In the genomic region with DNA sequence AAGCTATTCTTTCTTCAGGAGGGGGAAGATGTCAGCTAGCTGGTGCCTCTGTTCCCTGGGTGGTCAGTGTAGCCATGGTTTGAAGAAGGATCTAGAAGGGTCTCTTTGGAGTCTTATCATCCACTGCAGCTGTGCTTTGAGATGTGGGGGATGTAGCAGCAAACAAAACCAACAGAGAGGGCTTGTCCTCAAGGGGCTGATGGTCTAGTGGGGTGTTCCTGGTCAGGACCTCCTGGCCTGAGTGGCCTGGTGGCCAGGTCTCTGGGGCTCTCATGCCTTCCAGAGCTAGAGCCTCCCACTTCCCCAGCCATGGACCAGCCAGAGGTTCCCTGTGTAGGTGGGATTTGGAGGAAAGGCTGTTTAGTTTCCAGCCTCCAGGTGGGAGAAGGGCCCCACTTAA, we compare ENCODE assay signal across 16 cellular contexts. TPM values are rescaled to one million over a fixed set of nuclear protein-coding genes. Genes with fewer than 3 reads are reported as not detected.
DNase-seq lines count a peak whose midpoint lies in the region; ATAC-seq, FAIRE-seq and TF ChIP-seq lines count a peak whose summit lies in the region.
"Had no signal": no experiment of that assay in that cellular context is flagged by ENCODE, and none has a peak within 500 bp of the region (broad histone marks: within the 10 kb centered on the region; RNA-seq: fewer than 3 reads in every experiment).

No MANE protein-coding gene starts in this region.

- H3K4me1 ChIP-seq in BLaER1 (peaks cover 85% of the 10 kb centered on the region), keratinocyte (ENCODE audit: control insufficient read depth, extremely low read depth, insufficient read depth, low read length) (peaks cover 20% of the 10 kb centered on the region), HepG2 (ENCODE audit: insufficient read depth, low read length) (peaks cover 50% of the 10 kb centered on the region)

- no peaks in the 10 kb centered on the region for H3K27me3 ChIP-seq in BLaER1
- no peaks in the 10 kb centered on the region for H3K27me3 ChIP-seq in keratinocyte (ENCODE audit: control insufficient read depth, extremely low read depth, insufficient read depth, low read length)
- H3K27me3 ChIP-seq in HepG2 (ENCODE audit: control insufficient read depth in 1 of 2, insufficient read depth in 2 of 2, low read length in 2 of 2), result no peaks in the 10 kb centered on the region

- H3K36me3 ChIP-seq in BLaER1 (peaks cover 19% of the 10 kb centered on the region; the same call in 1 of the 2 replicates), keratinocyte (ENCODE audit: control insufficient read depth in 2 of 2, extremely low read depth in 1 of 2, insufficient read depth in 2 of 2, low read length in 2 of 2) (peaks cover 0 to 2% of the 10 kb centered on the region in 2 experiments), HepG2 (replicated peaks in 1 of 2; ENCODE audit: control insufficient read depth in 1 of 2, insufficient read depth in 2 of 2, low read length in 2 of 2) (peaks cover 0 to 3% of the 10 kb centered on the region in 2 experiments; a peak in 3 of 5 replicates)
- H3K36me3 ChIP-seq: neural progenitor cell had no signal

- H3K9ac ChIP-seq in BLaER1 (peak overlapping the region; percentile 30; the same call in 1 of the 2 replicates), keratinocyte (ENCODE audit: control insufficient read depth, extremely low read depth, insufficient read depth, low read length) (no peak overlapping the region), HepG2 (ENCODE audit: insufficient read depth, low read depth, low read length) (no peak overlapping the region)
- H3K9ac ChIP-seq: neural progenitor cell had no signal

- dilution Hi-C loops in keratinocyte (cut with MboI; ENCODE audit: extremely low pct_ligation_motif_present, low sequenced_read_pairs), result no loop called here

- peaks cover 34% of the 10 kb centered on the region for H3K79me2 ChIP-seq in keratinocyte (ENCODE audit: control insufficient read depth, insufficient read depth, low read length)
- H3K79me2 ChIP-seq in HepG2 (ENCODE audit: insufficient read depth, low read length), result peaks cover 17% of the 10 kb centered on the region

- no TSS peak for BruUV-seq in HepG2 (replicated peaks; lab: Mats Ljungman, UMichigan)

- H2AFZ ChIP-seq in keratinocyte (ENCODE audit: control insufficient read depth, low read length) (no peak overlapping the region), HepG2 (ENCODE audit: low read length) (no peak overlapping the region)
- H2AFZ ChIP-seq: neural progenitor cell had no signal

- no peak for TF ChIP-seq POLR2A in HepG2 (IDR thresholded peaks at IDR 0.05; ENCODE audit: insufficient read depth in 1 of 2, low read depth in 2 of 2, low read length in 2 of 2)

- TF ChIP-seq RAD21 in HepG2 (CRISPR knock-in tag; IDR thresholded peaks at IDR 0.05), result no peak

- CTCF ChIA-PET in HepG2 (lab: Yijun Ruan, JAX; ENCODE audit: low intra/inter-chr PET ratio, low total read pairs), result interaction anchor here (3.1 to 3.3 kb wide), 2 partner anchors 28 to 78 kb away, joined by 29 to 42 read pairs; no protein-coding TSS in a partner anchor

- H3K9me1 ChIP-seq in keratinocyte (ENCODE audit: control insufficient read depth, extremely low read depth, insufficient read depth, low read length), result no peaks in the 10 kb centered on the region

- H3K9me3 ChIP-seq in BLaER1, result no peaks in the 10 kb centered on the region
- H3K9me3 ChIP-seq in keratinocyte (ENCODE audit: control insufficient read depth, low read depth, low read length), result no peaks in the 10 kb centered on the region
- no peaks in the 10 kb centered on the region for H3K9me3 ChIP-seq in HepG2 (ENCODE audit: low read length)

- H4K20me1 ChIP-seq in BLaER1 (peaks cover 96% of the 10 kb centered on the region), keratinocyte (ENCODE audit: control insufficient read depth, extremely low read depth, insufficient read depth, low read length) (no peaks in the 10 kb centered on the region), HepG2 (ENCODE audit: insufficient read depth, low read length) (no peaks in the 10 kb centered on the region)

- ATAC-seq in HepG2, result no peak

- TF ChIP-seq EP300 in HepG2 (IDR thresholded peaks at IDR 0.05; ENCODE audit: low read depth in 2 of 2, low read length in 2 of 2) (no peak), HepG2 (CRISPR knock-in tag; IDR thresholded peaks at IDR 0.05; ENCODE audit: borderline replicate concordance) (no peak)

- POLR2A ChIA-PET in HepG2 (lab: Yijun Ruan, JAX), result interaction anchor here (2.5 to 5.4 kb wide), 5 partner anchors 19 to 85 kb away, joined by 15 to 128 read pairs (median 19); no protein-coding TSS in a partner anchor

- no peak overlapping the region for H3K4me3 ChIP-seq in BLaER1
- no peak overlapping the region for H3K4me3 ChIP-seq in keratinocyte (ENCODE audit: control insufficient read depth in 2 of 3, extremely low read depth in 1 of 3, insufficient read depth in 2 of 3, low read depth in 1 of 3, low read length in 3 of 3)
- no peak overlapping the region for H3K4me3 ChIP-seq in HepG2 (replicated peaks in 1 of 3; ENCODE audit: insufficient read depth in 1 of 3, low read depth in 2 of 3, low read length in 3 of 3)
- H3K4me3 ChIP-seq: neural progenitor cell had no signal

- H3K4me2 ChIP-seq in BLaER1 (peak overlapping the region; percentile 97), keratinocyte (ENCODE audit: control insufficient read depth, extremely low read depth, insufficient read depth, low read depth, low read length) (no peak overlapping the region), HepG2 (ENCODE audit: low read depth, low read length) (no peak overlapping the region)
- H3K4me2 ChIP-seq: neural progenitor cell had no signal

- in situ Hi-C loops in HepG2 (cut with HindIII; ENCODE audit: extremely low pct_ligation_motif_present, low pct_unique_long_range_greater_than_20kb), result loop anchor here (5.0 kb wide), 2 partner anchors 40 to 75 kb away; no protein-coding TSS in a partner anchor

- FAIRE-seq in keratinocyte (lab: Jason Lieb, UNC), result peak; percentile 43
- no peak for FAIRE-seq in HepG2 (lab: Jason Lieb, UNC)
- FAIRE-seq: TTC549 had no signal

- DNase-seq in keratinocyte (ENCODE audit: low read depth, low spot score) (no peak), substantia nigra (lab: John Stamatoyannopoulos, UW) (no peak), iPS-NIHi11 (ENCODE audit: low spot score) (no peak), HepG2 (ENCODE audit: low spot score) (no peak)
- no peak for DNase-seq in activated CD4-positive, alpha-beta T cell treated with anti-CD3 and anti-CD28 coated beads, Interleukin-2, amount 50 U/mL, for 48 hours
- no peak for DNase-seq in activated T-cell treated with anti-CD3 and anti-CD28 coated beads, Interleukin-2, amount 50 U/mL, for 1 hour
- DNase-seq: cortex of kidney; hippocampal formation; islet precursor cell; NCI-H748 treated with DMSO at 0.1 percent for 48 hours; SIG-M5; stimulated activated CD4-positive, alpha-beta T cell treated with anti-CD3 and anti-CD28 coated beads, Interleukin-4, amount 100 ng/mL, for 1 hour had no signal

- 0 out of 2 replicates have a peak overlapping the region, but pooled peaks have one; percentile 27 for H3K27ac ChIP-seq in BLaER1
- peak overlapping the region; percentile 78 for H3K27ac ChIP-seq in VCaP
- H3K27ac ChIP-seq in keratinocyte (ENCODE audit: control insufficient read depth, insufficient read depth, low read length), result no peak overlapping the region
- H3K27ac ChIP-seq in substantia nigra (ENCODE audit: low read depth, low read length, poor library complexity, severe bottlenecking), result peak overlapping the region; percentile 99
- no peak overlapping the region for H3K27ac ChIP-seq in HepG2 (ENCODE audit: extremely low read length, insufficient read depth, low read length)
- H3K27ac ChIP-seq: neural progenitor cell had no signal

- TF ChIP-seq CTCF in VCaP (conservative IDR thresholded peaks at IDR 0.05) (no peak), keratinocyte (optimal IDR thresholded peaks at IDR 0.05 in 1 of 3, IDR thresholded peaks at IDR 0.05 in 1 of 3, conservative IDR thresholded peaks at IDR 0.05 in 1 of 3; ENCODE audit: extremely low read depth in 1 of 3, insufficient read depth in 2 of 3, low read length in 3 of 3) (no peak), HepG2 (CRISPR knock-in tag; IDR thresholded peaks at IDR 0.05) (no peak)

- intact Hi-C loops in HepG2 (cut with micrococcal nuclease; ENCODE audit: unreplicated experiment), result loop anchor here (5.0 kb wide), 1 partner anchor 40 kb away; no protein-coding TSS in a partner anchor

RNA-seq across cellular contexts. Expression of gene LYL1, which starts 40.3 kb away (rescaled TPM):
- polyA plus RNA-seq in keratinocyte (0.07 to 0.26 TPM (median 0.13 TPM) in 3 replicates), HepG2 (2011; rRNA removed) (0.72 and 0.92 TPM in 2 replicates)
- polyA plus RNA-seq in keratinocyte (2011; ENCODE audit: low read depth), result 0.35 TPM
- 0.08 and 0.09 TPM in 2 replicates for polyA plus RNA-seq in keratinocyte (2011; cell fraction: cytosol; rRNA removed)
- 0.08 and 0.19 TPM in 2 replicates for polyA plus RNA-seq in keratinocyte (2011; cell fraction: nucleus; rRNA removed)
- 0.10 and 0.50 TPM in 2 replicates for polyA plus RNA-seq in keratinocyte (2012; ENCODE audit: low replicate concordance)
- polyA minus RNA-seq in keratinocyte, result 0.20 TPM in 1 of 3 replicates, not detected in the others
- not detected for polyA minus RNA-seq in keratinocyte (2011; cell fraction: cytosol; rRNA and poly(A)+ RNA removed)
- not detected in 2 replicates for polyA minus RNA-seq in keratinocyte (2011; cell fraction: nucleus; rRNA and poly(A)+ RNA removed)
- 0.69 and 0.75 TPM in 2 replicates for total RNA-seq in HepG2 (2016; rRNA removed; fragmentation: Illumina TruSeq; extraction: Trizol)
- 0.79 and 0.91 TPM in 2 replicates for total RNA-seq in HepG2 (2016; cell fraction: cytosol; rRNA removed; fragmentation: Illumina TruSeq; extraction: Trizol; ENCODE audit: low read depth)
- total RNA-seq in HepG2 (2016; cell fraction: insoluble cytoplasmic fraction; rRNA removed; fragmentation: Illumina TruSeq; extraction: Trizol), result 0.40 and 0.97 TPM in 2 replicates
- 0.74 and 0.90 TPM in 2 replicates for total RNA-seq in HepG2 (2016; cell fraction: membrane; rRNA removed; fragmentation: Illumina TruSeq; extraction: Trizol)
- 0.31 and 0.75 TPM in 2 replicates for total RNA-seq in HepG2 (2016; cell fraction: nucleus; rRNA removed; fragmentation: Illumina TruSeq; extraction: Trizol)
- 0.71 and 1.6 TPM in 2 replicates for polyA plus RNA-seq in HepG2 (2011; cell fraction: cytosol; rRNA removed)
- polyA plus RNA-seq in HepG2 (2011; cell fraction: nucleus; rRNA removed), result 2.0 and 2.6 TPM in 2 replicates
- polyA plus RNA-seq in HepG2 (2012), result 0.31 and 0.32 TPM in 2 replicates
- polyA plus RNA-seq in HepG2 (2016; cell fraction: cytosol; fragmentation: Illumina TruSeq; extraction: Trizol; ENCODE audit: low read depth), result 0.57 and 0.66 TPM in 2 replicates
- 0.51 and 0.59 TPM in 2 replicates for polyA plus RNA-seq in HepG2 (2016; cell fraction: insoluble cytoplasmic fraction; fragmentation: Illumina TruSeq; extraction: Trizol; ENCODE audit: low read depth)
- polyA plus RNA-seq in HepG2 (2016; cell fraction: membrane; fragmentation: Illumina TruSeq; extraction: Trizol; ENCODE audit: low read depth), result 0.76 and 0.86 TPM in 2 replicates
- polyA plus RNA-seq in HepG2 (2016; cell fraction: nucleus; fragmentation: Illumina TruSeq; extraction: Trizol; ENCODE audit: insufficient read depth, low read depth), result 0.93 and 1.5 TPM in 2 replicates
- 0.09 and 1.9 TPM in 2 replicates for polyA minus RNA-seq in HepG2 (2011; rRNA and poly(A)+ RNA removed; ENCODE audit: low replicate concordance)
- 0.49 and 0.70 TPM in 2 replicates for polyA minus RNA-seq in HepG2 (2011; cell fraction: cytosol; rRNA and poly(A)+ RNA removed)
- 0.64 and 1.1 TPM in 2 replicates for polyA minus RNA-seq in HepG2 (2011; cell fraction: nucleus; rRNA and poly(A)+ RNA removed)

RNA-seq across cellular contexts. Expression of gene TRMT1, which starts 54.2 kb away (rescaled TPM):
- polyA plus RNA-seq in keratinocyte (30.9 to 44.6 TPM (median 34.5 TPM) in 3 replicates), HepG2 (2011; rRNA removed) (35.5 and 42.9 TPM in 2 replicates)
- 64.5 TPM for polyA plus RNA-seq in keratinocyte (2011; ENCODE audit: low read depth)
- 18.8 and 28.3 TPM in 2 replicates for polyA plus RNA-seq in keratinocyte (2011; cell fraction: cytosol; rRNA removed)
- polyA plus RNA-seq in keratinocyte (2011; cell fraction: nucleus; rRNA removed), result 196 and 219 TPM in 2 replicates
- 32.8 and 38.3 TPM in 2 replicates for polyA plus RNA-seq in keratinocyte (2012; ENCODE audit: low replicate concordance)
- polyA minus RNA-seq in keratinocyte, result 35.2 to 56.0 TPM (median 36.5 TPM) in 3 replicates
- polyA minus RNA-seq in keratinocyte (2011; cell fraction: cytosol; rRNA and poly(A)+ RNA removed), result 49.7 TPM
- 33.5 and 41.8 TPM in 2 replicates for polyA minus RNA-seq in keratinocyte (2011; cell fraction: nucleus; rRNA and poly(A)+ RNA removed)
- total RNA-seq in HepG2 (2016; rRNA removed; fragmentation: Illumina TruSeq; extraction: Trizol), result 27.9 and 44.1 TPM in 2 replicates
- total RNA-seq in HepG2 (2016; cell fraction: cytosol; rRNA removed; fragmentation: Illumina TruSeq; extraction: Trizol; ENCODE audit: low read depth), result 9.6 and 11.8 TPM in 2 replicates
- 23.9 and 45.4 TPM in 2 replicates for total RNA-seq in HepG2 (2016; cell fraction: insoluble cytoplasmic fraction; rRNA removed; fragmentation: Illumina TruSeq; extraction: Trizol)
- 14.3 and 15.5 TPM in 2 replicates for total RNA-seq in HepG2 (2016; cell fraction: membrane; rRNA removed; fragmentation: Illumina TruSeq; extraction: Trizol)
- total RNA-seq in HepG2 (2016; cell fraction: nucleus; rRNA removed; fragmentation: Illumina TruSeq; extraction: Trizol), result 55.3 and 60.2 TPM in 2 replicates
- 16.0 and 24.0 TPM in 2 replicates for polyA plus RNA-seq in HepG2 (2011; cell fraction: cytosol; rRNA removed)
- 421 and 529 TPM in 2 replicates for polyA plus RNA-seq in HepG2 (2011; cell fraction: nucleus; rRNA removed)
- 22.9 and 29.0 TPM in 2 replicates for polyA plus RNA-seq in HepG2 (2012)
- polyA plus RNA-seq in HepG2 (2016; cell fraction: cytosol; fragmentation: Illumina TruSeq; extraction: Trizol; ENCODE audit: low read depth), result 9.7 and 9.9 TPM in 2 replicates
- polyA plus RNA-seq in HepG2 (2016; cell fraction: insoluble cytoplasmic fraction; fragmentation: Illumina TruSeq; extraction: Trizol; ENCODE audit: low read depth), result 24.6 and 27.1 TPM in 2 replicates
- polyA plus RNA-seq in HepG2 (2016; cell fraction: membrane; fragmentation: Illumina TruSeq; extraction: Trizol; ENCODE audit: low read depth), result 10.7 and 11.5 TPM in 2 replicates
- polyA plus RNA-seq in HepG2 (2016; cell fraction: nucleus; fragmentation: Illumina TruSeq; extraction: Trizol; ENCODE audit: insufficient read depth, low read depth), result 144 and 171 TPM in 2 replicates
- 61.2 and 61.3 TPM in 2 replicates for polyA minus RNA-seq in HepG2 (2011; rRNA and poly(A)+ RNA removed; ENCODE audit: low replicate concordance)
- polyA minus RNA-seq in HepG2 (2011; cell fraction: cytosol; rRNA and poly(A)+ RNA removed), result 12.5 and 24.5 TPM in 2 replicates
- 44.6 and 48.9 TPM in 2 replicates for polyA minus RNA-seq in HepG2 (2011; cell fraction: nucleus; rRNA and poly(A)+ RNA removed)

RNA-seq across cellular contexts. Expression of gene NACC1, which starts 55.7 kb away (rescaled TPM):
- polyA plus RNA-seq in keratinocyte, result 32.9 to 63.2 TPM (median 56.4 TPM) in 3 replicates
- 7.8 TPM for polyA plus RNA-seq in keratinocyte (2011; ENCODE audit: low read depth)
- 65.8 and 136 TPM in 2 replicates for polyA plus RNA-seq in keratinocyte (2011; cell fraction: cytosol; rRNA removed)
- 67.5 and 126 TPM in 2 replicates for polyA plus RNA-seq in keratinocyte (2011; cell fraction: nucleus; rRNA removed)
- polyA plus RNA-seq in keratinocyte (2012; ENCODE audit: low replicate concordance), result 19.0 and 54.1 TPM in 2 replicates
- polyA minus RNA-seq in keratinocyte, result 57.3 to 123 TPM (median 88.9 TPM) in 3 replicates
- polyA minus RNA-seq in keratinocyte (2011; cell fraction: cytosol; rRNA and poly(A)+ RNA removed), result 190 TPM
- polyA minus RNA-seq in keratinocyte (2011; cell fraction: nucleus; rRNA and poly(A)+ RNA removed), result 58.6 and 62.1 TPM in 2 replicates
- total RNA-seq in HepG2 (2016; rRNA removed; fragmentation: Illumina TruSeq; extraction: Trizol), result 31.8 and 46.7 TPM in 2 replicates
- 6.8 and 8.2 TPM in 2 replicates for total RNA-seq in HepG2 (2016; cell fraction: cytosol; rRNA removed; fragmentation: Illumina TruSeq; extraction: Trizol; ENCODE audit: low read depth)
- 29.7 and 42.3 TPM in 2 replicates for total RNA-seq in HepG2 (2016; cell fraction: insoluble cytoplasmic fraction; rRNA removed; fragmentation: Illumina TruSeq; extraction: Trizol)
- total RNA-seq in HepG2 (2016; cell fraction: membrane; rRNA removed; fragmentation: Illumina TruSeq; extraction: Trizol), result 37.1 and 38.6 TPM in 2 replicates
- total RNA-seq in HepG2 (2016; cell fraction: nucleus; rRNA removed; fragmentation: Illumina TruSeq; extraction: Trizol), result 21.0 and 21.3 TPM in 2 replicates
- 42.3 and 55.2 TPM in 2 replicates for polyA plus RNA-seq in HepG2 (2011; rRNA removed)
- polyA plus RNA-seq in HepG2 (2011; cell fraction: cytosol; rRNA removed), result 33.3 and 62.6 TPM in 2 replicates
- 93.5 and 114 TPM in 2 replicates for polyA plus RNA-seq in HepG2 (2011; cell fraction: nucleus; rRNA removed)
- 13.2 and 18.2 TPM in 2 replicates for polyA plus RNA-seq in HepG2 (2012)
- 6.3 and 6.7 TPM in 2 replicates for polyA plus RNA-seq in HepG2 (2016; cell fraction: cytosol; fragmentation: Illumina TruSeq; extraction: Trizol; ENCODE audit: low read depth)
- 35.6 and 46.3 TPM in 2 replicates for polyA plus RNA-seq in HepG2 (2016; cell fraction: insoluble cytoplasmic fraction; fragmentation: Illumina TruSeq; extraction: Trizol; ENCODE audit: low read depth)
- 28.2 and 28.5 TPM in 2 replicates for polyA plus RNA-seq in HepG2 (2016; cell fraction: membrane; fragmentation: Illumina TruSeq; extraction: Trizol; ENCODE audit: low read depth)
- 37.4 and 39.4 TPM in 2 replicates for polyA plus RNA-seq in HepG2 (2016; cell fraction: nucleus; fragmentation: Illumina TruSeq; extraction: Trizol; ENCODE audit: insufficient read depth, low read depth)
- 91.1 and 200 TPM in 2 replicates for polyA minus RNA-seq in HepG2 (2011; rRNA and poly(A)+ RNA removed; ENCODE audit: low replicate concordance)
- polyA minus RNA-seq in HepG2 (2011; cell fraction: cytosol; rRNA and poly(A)+ RNA removed), result 45.0 and 58.7 TPM in 2 replicates
- polyA minus RNA-seq in HepG2 (2011; cell fraction: nucleus; rRNA and poly(A)+ RNA removed), result 12.7 and 13.6 TPM in 2 replicates

Comparison
In these comparisons a context has a peak if more than half of its experiments do, and no peak if none do; other contexts are left out.
1. H3K27ac ChIP-seq: peak in BLaER1 (single experiment), VCaP (single experiment) and substantia nigra (single experiment); none in keratinocyte (single experiment) and HepG2 (single experiment).